In genomic region chr5:178239626-178240271, GRCh38 we compare ENCODE assay signal across 13 cellular contexts. TPM values are rescaled to one million over a fixed set of nuclear protein-coding genes. Genes with fewer than 3 reads are reported as not detected.
DNase-seq lines count a peak whose midpoint lies in the region; ATAC-seq and TF ChIP-seq lines count a peak whose summit lies in the region.
"Not testable (repeated sequence)": the region's sequence is repeated elsewhere in the genome, so short reads cannot be mapped to it uniquely, and the experiment has no call there.
"Had no signal": no experiment of that assay in that cellular context is flagged by ENCODE, and none has a peak within 500 bp of the region (broad histone marks: within the 10 kb centered on the region; RNA-seq: fewer than 3 reads in every experiment).

No MANE protein-coding gene starts in this region.

- H3K27me3 Mint-ChIP-seq in activated CD4-positive, alpha-beta T cell treated with anti-CD3 and anti-CD28 coated beads, Interleukin-2, amount 10 ng/mL, durations not matched to agents 7 days and 5 days; activated naive CD8-positive, alpha-beta T cell: not testable (repeated sequence)

- H3K4me3 Mint-ChIP-seq in activated CD4-positive, alpha-beta T cell treated with anti-CD3 and anti-CD28 coated beads, Interleukin-2, amount 10 ng/mL, durations not matched to agents 7 days and 5 days = peak overlapping the region; percentile 36
- peak overlapping the region; percentile 46 for H3K4me3 Mint-ChIP-seq in activated naive CD8-positive, alpha-beta T cell

- H3F3A ChIP-seq in DOHH2 (ENCODE audit: control insufficient read depth, insufficient read depth) = peaks cover 30% of the 10 kb centered on the region

- not testable (repeated sequence) for ATAC-seq in lower lobe of right lung

- intact Hi-C loops in esophagus squamous epithelium (cut with DNase I); lower lobe of right lung (cut with DNase I): not testable (repeated sequence)

- not testable (repeated sequence) for H3K36me3 ChIP-seq in DOHH2 (ENCODE audit: control insufficient read depth, low read length); esophagus squamous epithelium; lower lobe of right lung; skeletal muscle tissue (ENCODE audit: control insufficient read depth in 3 of 3, insufficient read depth in 3 of 3, low read length in 3 of 3); urinary bladder (ENCODE audit: insufficient read depth)

- 62% methylated on average over 4 of the region's 16 CpGs; no CpG with 5 or more reads in 1 of the 2 donors for WGBS in esophagus squamous epithelium, 2 donors
- WGBS in urinary bladder = 66% methylated on average over 14 of the region's 16 CpGs

- H3K4me3 ChIP-seq in DOHH2 (ENCODE audit: low read length) = peak overlapping the region; percentile 71
- not testable (repeated sequence) for H3K4me3 ChIP-seq in HL-60 (replicated peaks; ENCODE audit: insufficient read depth, low read length); esophagus squamous epithelium; lower lobe of right lung; urinary bladder (ENCODE audit: low read depth, low read length)
- H3K4me3 ChIP-seq in skeletal muscle tissue (ENCODE audit: low read length in 3 of 3) = peak overlapping the region; percentile 22 to 32 (median 23)

- H3K9ac ChIP-seq in skeletal muscle tissue (ENCODE audit: low read depth in 1 of 3, low read length in 3 of 3) = peak overlapping the region; percentile 62 to 74 (median 70)

- peaks cover 69% of the 10 kb centered on the region for H3K4me1 Mint-ChIP-seq in activated CD4-positive, alpha-beta T cell treated with anti-CD3 and anti-CD28 coated beads, Interleukin-2, amount 10 ng/mL, durations not matched to agents 7 days and 5 days
- peaks cover 58% of the 10 kb centered on the region for H3K4me1 Mint-ChIP-seq in activated naive CD8-positive, alpha-beta T cell (ENCODE audit: low read depth)

- not testable (repeated sequence) for H4K20me1 ChIP-seq in DOHH2 (ENCODE audit: control insufficient read depth, insufficient read depth, low read depth, low read length)

- H3K27ac ChIP-seq in DOHH2 (ENCODE audit: low read depth, low read length) = peak overlapping the region; percentile 88
- peak overlapping the region; percentile 51; the same call in 1 of the 2 replicates for H3K27ac ChIP-seq in HL-60 (replicated peaks)
- H3K27ac ChIP-seq in esophagus squamous epithelium = peak overlapping the region; percentile 32 to 77 (median 50)
- peak overlapping the region; percentile 71 for H3K27ac ChIP-seq in lower lobe of right lung
- peak overlapping the region; percentile 92 for H3K27ac ChIP-seq in skeletal muscle tissue (ENCODE audit: low read depth, low read length)
- H3K27ac ChIP-seq in urinary bladder (ENCODE audit: low read depth) = peak overlapping the region; percentile 29

- not testable (repeated sequence) for H3K9me2 ChIP-seq in DOHH2 (replicated peaks; ENCODE audit: control insufficient read depth, low read length)

- TF ChIP-seq POLR2A in esophagus squamous epithelium (IDR thresholded peaks at IDR 0.05) = not testable (repeated sequence)

- TF ChIP-seq CTCF in DOHH2 (IDR thresholded peaks at IDR 0.05; ENCODE audit: low read depth, low read length, poor library complexity, severe bottlenecking); HL-60 (IDR thresholded peaks at IDR 0.05; ENCODE audit: insufficient read depth, low read length); esophagus squamous epithelium (IDR thresholded peaks at IDR 0.05); lower lobe of right lung (IDR thresholded peaks at IDR 0.05): not testable (repeated sequence)

- not testable (repeated sequence) for DNase-seq in HL-60 (ENCODE audit: low read depth in 1 of 2, low spot score in 1 of 2); esophagus squamous epithelium (lab: John Stamatoyannopoulos, UW)
- peak; percentile 33 for DNase-seq in activated CD4-positive, alpha-beta T cell treated with anti-CD3 and anti-CD28 coated beads, Interleukin-2, amount 10 ng/mL, durations not matched to agents 7 days and 5 days
- DNase-seq in lower lobe of right lung = peak; percentile 47

- H3K79me2 ChIP-seq in DOHH2 (ENCODE audit: control insufficient read depth, low read length) = not testable (repeated sequence)

- not testable (repeated sequence) for H3K9me3 Mint-ChIP-seq in activated CD4-positive, alpha-beta T cell treated with anti-CD3 and anti-CD28 coated beads, Interleukin-2, amount 10 ng/mL, durations not matched to agents 7 days and 5 days; activated naive CD8-positive, alpha-beta T cell (ENCODE audit: low read depth)

- not testable (repeated sequence) for H3K27me3 ChIP-seq in DOHH2 (ENCODE audit: control insufficient read depth, low read length); HL-60 (ENCODE audit: insufficient read depth, poor library complexity, severe bottlenecking); esophagus squamous epithelium; lower lobe of right lung (ENCODE audit: low read depth); skeletal muscle tissue (ENCODE audit: control insufficient read depth in 3 of 3, insufficient read depth in 3 of 3, low read length in 3 of 3)

- H3K9me3 ChIP-seq in DOHH2 (ENCODE audit: control insufficient read depth, insufficient read depth, low read length); esophagus squamous epithelium; lower lobe of right lung; skeletal muscle tissue (ENCODE audit: control insufficient read depth in 3 of 3, low read length in 3 of 3): not testable (repeated sequence)

- H3K4me1 ChIP-seq in DOHH2 (ENCODE audit: control insufficient read depth, low read length) (peaks cover 69% of the 10 kb centered on the region), esophagus squamous epithelium (peaks cover 16 to 63% (median 27%) of the 10 kb centered on the region in 3 donors), lower lobe of right lung (peaks cover 68% of the 10 kb centered on the region), skeletal muscle tissue (ENCODE audit: control insufficient read depth in 3 of 3, insufficient read depth in 3 of 3, low read length in 3 of 3) (peaks cover 52 to 73% (median 52%) of the 10 kb centered on the region in 3 donors)
- not testable (repeated sequence) for H3K4me1 ChIP-seq in urinary bladder (ENCODE audit: insufficient read depth)

- CTCF ChIA-PET in activated CD4-positive, alpha-beta T cell treated with anti-CD3 and anti-CD28 coated beads, Interleukin-2, amount 10 ng/mL, durations not matched to agents 7 days and 5 days (lab: Charles Lee) = interaction anchor here (2.2 kb wide), 1 partner anchor 12 kb away, joined by 6 read pairs; no protein-coding TSS in a partner anchor

- H3K36me3 Mint-ChIP-seq in activated CD4-positive, alpha-beta T cell treated with anti-CD3 and anti-CD28 coated beads, Interleukin-2, amount 10 ng/mL, durations not matched to agents 7 days and 5 days (ENCODE audit: low read depth); activated naive CD8-positive, alpha-beta T cell: not testable (repeated sequence)

- H3K4me2 ChIP-seq in DOHH2 (ENCODE audit: low read length) = peak overlapping the region; percentile 69

- POLR2A ChIA-PET in activated CD4-positive, alpha-beta T cell treated with anti-CD3 and anti-CD28 coated beads, Interleukin-2, amount 10 ng/mL, durations not matched to agents 7 days and 5 days (lab: Charles Lee) = not testable (repeated sequence)

- peak overlapping the region; percentile 90 for H3K27ac Mint-ChIP-seq in activated CD4-positive, alpha-beta T cell treated with anti-CD3 and anti-CD28 coated beads, Interleukin-2, amount 10 ng/mL, durations not matched to agents 7 days and 5 days
- peak overlapping the region; percentile 89 for H3K27ac Mint-ChIP-seq in activated naive CD8-positive, alpha-beta T cell

RNA-seq across cellular contexts. Expression of gene PHYKPL, which starts 7.1 kb away (rescaled TPM):
- total RNA-seq in activated CD4-positive, alpha-beta T cell treated with anti-CD3 and anti-CD28 coated beads, Interleukin-2, amount 10 ng/mL, durations not matched to agents 7 days and 5 days = 100 to 1,000 TPM; 126 to 138 TPM
- total RNA-seq in esophagus squamous epithelium (10 to 100 TPM; 15.8 to 57.4 (median 21.9) TPM), lower lobe of right lung (101 TPM), skeletal muscle tissue (38.1 TPM), urinary bladder (49.1 TPM)
- polyA plus RNA-seq in urinary bladder = 40.3 TPM

RNA-seq across cellular contexts. Expression of gene HNRNPAB, which starts 35.4 kb away (rescaled TPM):
- 100 to 1,000 TPM; 185 to 215 TPM for total RNA-seq in activated CD4-positive, alpha-beta T cell treated with anti-CD3 and anti-CD28 coated beads, Interleukin-2, amount 10 ng/mL, durations not matched to agents 7 days and 5 days
- total RNA-seq in esophagus squamous epithelium = 100 to 1,000 TPM; 123 to 150 (median 135) TPM
- 102 TPM for total RNA-seq in lower lobe of right lung
- total RNA-seq in skeletal muscle tissue = 44.4 TPM
- total RNA-seq in urinary bladder = 46.3 TPM
- 109 TPM for polyA plus RNA-seq in urinary bladder

RNA-seq across cellular contexts. Expression of gene GMCL2, which starts 52.6 kb away (rescaled TPM):
- not detected for total RNA-seq in activated CD4-positive, alpha-beta T cell treated with anti-CD3 and anti-CD28 coated beads, Interleukin-2, amount 10 ng/mL, durations not matched to agents 7 days and 5 days
- total RNA-seq in esophagus squamous epithelium = not detected
- not detected for total RNA-seq in lower lobe of right lung
- total RNA-seq in skeletal muscle tissue = not detected
- total RNA-seq in urinary bladder = 0.16 TPM
- not detected for polyA plus RNA-seq in urinary bladder
- total RNA-seq: aorta, lung microvascular endothelial cell, renal cortical epithelial cell had no signal
- polyA plus RNA-seq: aorta, neural cell, SK-N-SH had no signal

Comparison
In these comparisons a context has a peak if more than half of its experiments do, and no peak if none do; other contexts are left out.
1. H3K27ac ChIP-seq: peak in every context shown above with its lines; median percentile 92 in skeletal muscle tissue; 88 in DOHH2; 71 in lower lobe of right lung; 51 in HL-60; 50 in esophagus squamous epithelium; 29 in urinary bladder.